ENCODE assay signal across 18 cellular contexts in the genomic region with DNA sequence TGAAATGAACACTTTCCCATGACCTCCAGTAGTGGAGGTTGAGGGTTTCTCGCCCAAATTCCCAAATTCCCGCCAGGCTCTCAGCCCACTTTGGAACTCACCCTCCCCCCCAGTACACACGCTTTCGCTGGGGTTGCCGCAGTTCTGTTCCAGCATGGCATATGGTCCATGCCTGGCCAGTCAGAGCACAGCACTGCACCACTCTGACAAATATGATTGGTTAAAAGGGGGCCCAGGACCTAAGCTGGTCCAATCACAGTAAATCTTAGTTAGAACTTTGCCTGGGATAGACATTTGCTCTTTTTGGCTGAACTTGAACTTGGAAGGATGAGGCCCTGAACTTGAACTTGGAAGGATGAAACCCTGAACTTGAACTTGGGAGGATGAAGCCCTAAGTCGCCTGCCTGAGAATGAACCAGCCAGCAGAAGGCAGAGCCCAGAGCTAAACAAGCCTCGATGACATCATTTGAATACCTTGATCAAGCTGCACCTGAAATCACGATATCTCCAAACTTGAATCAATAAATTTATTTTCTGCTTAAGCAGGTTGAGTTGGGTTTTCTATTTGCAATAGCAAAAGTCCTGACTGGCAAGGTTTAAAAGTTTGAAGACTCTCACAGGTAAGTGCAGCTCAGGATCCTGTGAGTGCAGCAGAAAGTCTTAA. TPM values are rescaled to one million over a fixed set of nuclear protein-coding genes. Genes with fewer than 3 reads are reported as not detected.
DNase-seq lines count a peak whose midpoint lies in the region; ATAC-seq and TF ChIP-seq lines count a peak whose summit lies in the region.
"Had no signal": no experiment of that assay in that cellular context is flagged by ENCODE, and none has a peak within 500 bp of the region (broad histone marks: within the 10 kb centered on the region; RNA-seq: fewer than 3 reads in every experiment).

No MANE protein-coding gene starts in this region.

- peak overlapping the region; percentile 87 for H3K27ac ChIP-seq in CD4-positive, CD25-positive, alpha-beta regulatory T cell (ENCODE audit: insufficient read depth, low read length, poor library complexity, severe bottlenecking)
- peak overlapping the region; percentile 27 to 68 for H3K27ac ChIP-seq in mucosa of rectum (ENCODE audit: low read depth in 2 of 2, low read length in 2 of 2)
- H3K27ac ChIP-seq: epithelial cell of prostate, gastroesophageal sphincter, HL-60, lower lobe of right lung, thyroid gland had no signal

- H3K9ac ChIP-seq in mucosa of rectum (ENCODE audit: low read depth in 1 of 2, low read length in 2 of 2) = no peak overlapping the region

- no peaks in the 10 kb centered on the region for H3K9me3 ChIP-seq in CD4-positive, CD25-positive, alpha-beta regulatory T cell (ENCODE audit: control insufficient read depth in 2 of 2, low read length in 2 of 2)
- no peaks in the 10 kb centered on the region for H3K9me3 ChIP-seq in mucosa of rectum (ENCODE audit: control insufficient read depth in 2 of 2, low read length in 2 of 2)
- H3K9me3 ChIP-seq: gastroesophageal sphincter, lower lobe of right lung, thyroid gland had no signal

- no peaks in the 10 kb centered on the region for H3K27me3 Mint-ChIP-seq in CD4-positive, CD25-positive, alpha-beta regulatory T cell
- no peaks in the 10 kb centered on the region for H3K27me3 Mint-ChIP-seq in activated CD8-positive, alpha-beta T cell treated with anti-CD3 and anti-CD28 coated beads for 36 hours

- ATAC-seq in CD4-positive, CD25-positive, alpha-beta regulatory T cell (ENCODE audit: low read depth in 2 of 2) = no peak
- ATAC-seq in activated CD8-positive, alpha-beta T cell treated with anti-CD3 and anti-CD28 coated beads for 36 hours = no peak
- no peak for ATAC-seq in HG03571 (IDR thresholded peaks at IDR 0.05; ENCODE audit: unreplicated experiment)
- ATAC-seq: gastroesophageal sphincter, lower lobe of right lung had no signal

- peak in 1 of 3 donors; percentile 49 for DNase-seq in CD4-positive, CD25-positive, alpha-beta regulatory T cell
- DNase-seq in EH (ENCODE audit: low read depth) (peak; percentile 24), HuH-7.5 (ENCODE audit: low spot score) (no peak), NCI-H82 treated with DMSO at 0.1 percent for 48 hours (lab: John Stamatoyannopoulos, UW; ENCODE audit: unreplicated experiment) (no peak), SIG-M5 treated with dmso at 0.1 percent for 504 hours (lab: John Stamatoyannopoulos, UW; ENCODE audit: unreplicated experiment) (no peak)
- peak; percentile 37 for DNase-seq in activated CD8-positive, alpha-beta T cell treated with anti-CD3 and anti-CD28 coated beads for 36 hours
- DNase-seq: activated CD8-positive, alpha-beta memory T cell treated with anti-CD3 and anti-CD28 coated beads, Interleukin-2, amount 50 U/mL, for 4 hours; lower lobe of right lung; NCI-H146; thyroid gland had no signal

- peak overlapping the region; percentile 37 for H3K4me3 ChIP-seq in CD4-positive, CD25-positive, alpha-beta regulatory T cell (ENCODE audit: low read depth, low read length)
- H3K4me3 ChIP-seq in mucosa of rectum (ENCODE audit: low read length in 2 of 2) = no peak overlapping the region
- H3K4me3 ChIP-seq: gastroesophageal sphincter, lower lobe of right lung, thyroid gland had no signal

- TF ChIP-seq CTCF in activated CD8-positive, alpha-beta T cell treated with anti-CD3 and anti-CD28 coated beads for 36 hours (IDR thresholded peaks at IDR 0.05) = no peak

- H3K36me3 Mint-ChIP-seq in CD4-positive, CD25-positive, alpha-beta regulatory T cell = peaks cover 47% of the 10 kb centered on the region
- H3K36me3 Mint-ChIP-seq in activated CD8-positive, alpha-beta T cell treated with anti-CD3 and anti-CD28 coated beads for 36 hours (ENCODE audit: low read depth) = peaks cover 87% of the 10 kb centered on the region

- peaks cover 0 to 90% (median 66%) of the 10 kb centered on the region in 4 donors for H3K4me1 Mint-ChIP-seq in CD4-positive, CD25-positive, alpha-beta regulatory T cell
- peaks cover 84% of the 10 kb centered on the region for H3K4me1 Mint-ChIP-seq in activated CD8-positive, alpha-beta T cell treated with anti-CD3 and anti-CD28 coated beads for 36 hours (ENCODE audit: low read depth)

- H3K9me3 Mint-ChIP-seq in CD4-positive, CD25-positive, alpha-beta regulatory T cell = peaks cover 0 to 4% (median 0%) of the 10 kb centered on the region in 7 donors
- H3K9me3 Mint-ChIP-seq in activated CD8-positive, alpha-beta T cell treated with anti-CD3 and anti-CD28 coated beads for 36 hours = peaks cover 22% of the 10 kb centered on the region

- H3K36me3 ChIP-seq in CD4-positive, CD25-positive, alpha-beta regulatory T cell (ENCODE audit: control insufficient read depth, insufficient read depth, low read length) = peaks cover 34% of the 10 kb centered on the region
- H3K36me3 ChIP-seq in mucosa of rectum (ENCODE audit: control insufficient read depth in 2 of 2, insufficient read depth in 2 of 2, low read length in 2 of 2) = peaks cover 0 to 2% of the 10 kb centered on the region in 2 donors
- H3K36me3 ChIP-seq: gastroesophageal sphincter, thyroid gland had no signal

- POLR2A ChIA-PET in activated CD8-positive, alpha-beta T cell treated with anti-CD3 and anti-CD28 coated beads for 36 hours (lab: Charles Lee) = interaction anchor here (1.2 to 5.3 kb wide), 3 partner anchors 8 to 19 kb away, joined by 3 to 61 read pairs (median 7); partner anchors contain the start of gene RAC2

- peak overlapping the region in 3 of 4 donors; percentile 75 to 89 (median 81) for H3K4me3 Mint-ChIP-seq in CD4-positive, CD25-positive, alpha-beta regulatory T cell
- H3K4me3 Mint-ChIP-seq in activated CD8-positive, alpha-beta T cell treated with anti-CD3 and anti-CD28 coated beads for 36 hours = no peak overlapping the region

- no peaks in the 10 kb centered on the region for H3K27me3 ChIP-seq in CD4-positive, CD25-positive, alpha-beta regulatory T cell (ENCODE audit: control insufficient read depth, insufficient read depth, low read length)
- no peaks in the 10 kb centered on the region for H3K27me3 ChIP-seq in mucosa of rectum (ENCODE audit: control insufficient read depth in 2 of 2, insufficient read depth in 2 of 2, low read length in 2 of 2)
- H3K27me3 ChIP-seq: thyroid gland had no signal

- CTCF ChIA-PET in activated CD8-positive, alpha-beta T cell treated with anti-CD3 and anti-CD28 coated beads for 36 hours (lab: Charles Lee) = interaction anchor here (1.0 to 3.3 kb wide), 5 partner anchors 14 to 61 kb away, joined by 3 to 25 read pairs (median 9); no protein-coding TSS in a partner anchor

- intact Hi-C loops in activated CD8-positive, alpha-beta T cell treated with anti-CD3 and anti-CD28 coated beads for 36 hours (cut with micrococcal nuclease) = no loop called here

- peak overlapping the region; percentile 90 to 98 (median 98) for H3K27ac Mint-ChIP-seq in CD4-positive, CD25-positive, alpha-beta regulatory T cell
- peak overlapping the region; percentile 94 for H3K27ac Mint-ChIP-seq in activated CD8-positive, alpha-beta T cell treated with anti-CD3 and anti-CD28 coated beads for 36 hours

- peaks cover 94% of the 10 kb centered on the region for H3K4me1 ChIP-seq in CD4-positive, CD25-positive, alpha-beta regulatory T cell (ENCODE audit: control insufficient read depth, insufficient read depth, low read length, poor library complexity, severe bottlenecking)
- peaks cover 15 to 31% of the 10 kb centered on the region in 2 donors for H3K4me1 ChIP-seq in mucosa of rectum (ENCODE audit: control insufficient read depth in 2 of 2, insufficient read depth in 2 of 2, low read length in 2 of 2)

RNA-seq across cellular contexts. Expression of gene SSTR3, which starts 12.6 kb away (rescaled TPM):
- 4.3 TPM for total RNA-seq in CD4-positive, CD25-positive, alpha-beta regulatory T cell
- 1 to 10 TPM; 2.5 to 4.4 (median 3.6) TPM for polyA plus RNA-seq in CD4-positive, CD25-positive, alpha-beta regulatory T cell
- 1 to 10 TPM; 7.9 to 8.5 TPM for total RNA-seq in activated CD8-positive, alpha-beta T cell treated with anti-CD3 and anti-CD28 coated beads for 36 hours
- total RNA-seq: aorta, gastroesophageal sphincter, lower lobe of right lung had no signal
- polyA plus RNA-seq: aorta, BJ, neural cell had no signal

RNA-seq across cellular contexts. Expression of gene RAC2, which starts 19.2 kb away (rescaled TPM):
- total RNA-seq in CD4-positive, CD25-positive, alpha-beta regulatory T cell = 537 TPM
- 1,000 to 10,000 TPM in 2 of 4 donors, 100 to 1,000 TPM in 2; 861 to 1,162 (median 988) TPM for polyA plus RNA-seq in CD4-positive, CD25-positive, alpha-beta regulatory T cell
- total RNA-seq in activated CD8-positive, alpha-beta T cell treated with anti-CD3 and anti-CD28 coated beads for 36 hours = 100 to 1,000 TPM; 699 to 717 TPM
- polyA plus RNA-seq: neural cell had no signal

RNA-seq across cellular contexts. Expression of gene C1QTNF6, which starts 36.8 kb away (rescaled TPM):
- 13.6 TPM for total RNA-seq in CD4-positive, CD25-positive, alpha-beta regulatory T cell
- 1 to 10 TPM; 1.6 to 2.4 (median 2.1) TPM for polyA plus RNA-seq in CD4-positive, CD25-positive, alpha-beta regulatory T cell
- 1 to 10 TPM; 6.4 TPM for total RNA-seq in activated CD8-positive, alpha-beta T cell treated with anti-CD3 and anti-CD28 coated beads for 36 hours

RNA-seq across cellular contexts. Expression of gene CYTH4, which starts 57.4 kb away (rescaled TPM):
- 153 TPM for total RNA-seq in CD4-positive, CD25-positive, alpha-beta regulatory T cell
- 10 to 100 TPM; 47.4 to 56.9 (median 48.9) TPM for polyA plus RNA-seq in CD4-positive, CD25-positive, alpha-beta regulatory T cell
- 10 to 100 TPM; 33.2 to 33.4 TPM for total RNA-seq in activated CD8-positive, alpha-beta T cell treated with anti-CD3 and anti-CD28 coated beads for 36 hours
- polyA plus RNA-seq: BJ, neural cell had no signal

Comparison
In these comparisons a context has a peak if more than half of its experiments do, and no peak if none do; other contexts are left out.
1. DNase-seq: peak in EH (single experiment) and activated CD8-positive, alpha-beta T cell treated with anti-CD3 and anti-CD28 coated beads for 36 hours (single experiment); none in HuH-7.5 (single experiment), NCI-H82 treated with DMSO at 0.1 percent for 48 hours (single experiment) and SIG-M5 treated with dmso at 0.1 percent for 504 hours (single experiment).